1 cellular context compared by ENCODE assay signal in the genomic region with DNA sequence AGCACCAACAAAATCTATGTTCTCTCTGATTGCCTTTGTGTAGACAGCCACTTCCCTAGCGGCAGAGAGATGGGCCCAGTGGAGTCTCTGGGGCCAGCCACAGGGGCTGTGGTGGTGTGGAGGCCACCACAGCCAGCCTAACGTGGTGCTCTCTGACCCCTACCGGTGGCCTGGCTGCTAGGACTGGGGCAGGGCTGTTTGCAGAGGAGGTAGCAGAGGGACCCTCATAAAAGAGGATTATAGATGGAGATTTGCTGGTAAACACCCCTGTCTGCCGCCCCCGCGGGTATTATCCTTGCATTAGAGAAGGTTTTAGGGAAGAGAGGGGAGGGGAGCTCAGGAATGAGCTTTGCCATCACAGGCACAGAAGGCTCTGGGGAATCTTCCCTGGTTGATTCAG.
TF ChIP-seq lines count a peak whose summit lies in the region.

No MANE protein-coding gene starts in this region.

TF ChIP-seq in H1, 55 proteins besides CTCF, POLR2A, EP300 and RAD21 (continued from another document):
- no peak for TF ChIP-seq CBX8 (IDR thresholded peaks at IDR 0.05; ENCODE audit: borderline replicate concordance, low read depth, low read length)
